9 cellular contexts compared by ENCODE assay signal in genomic region chr18:70128271-70128670, GRCh38.
"Had no signal": no experiment of that assay in that cellular context is flagged by ENCODE, and none has a peak within 500 bp of the region (broad histone marks: within the 10 kb centered on the region; RNA-seq: fewer than 3 reads in every experiment).

No MANE protein-coding gene starts in this region.

- H3K9ac ChIP-seq: GM23248 had no signal

- H3K27ac ChIP-seq: GM23248, HL-60 had no signal

- H3K9me3 ChIP-seq: HAP-1 had no signal

- H2AFZ ChIP-seq: GM23248 had no signal

- H3K4me3 ChIP-seq: GM23248, HAP-1, K562 had no signal

- H3K4me1 ChIP-seq: HAP-1 had no signal

- ATAC-seq: HCT116, K562 had no signal

- H3K36me3 ChIP-seq: HAP-1 had no signal

- FAIRE-seq: K562 had no signal

- DNase-seq: GM23248, GOT3, H7, HFFc6, IMR-90 had no signal
